In the genomic region with DNA sequence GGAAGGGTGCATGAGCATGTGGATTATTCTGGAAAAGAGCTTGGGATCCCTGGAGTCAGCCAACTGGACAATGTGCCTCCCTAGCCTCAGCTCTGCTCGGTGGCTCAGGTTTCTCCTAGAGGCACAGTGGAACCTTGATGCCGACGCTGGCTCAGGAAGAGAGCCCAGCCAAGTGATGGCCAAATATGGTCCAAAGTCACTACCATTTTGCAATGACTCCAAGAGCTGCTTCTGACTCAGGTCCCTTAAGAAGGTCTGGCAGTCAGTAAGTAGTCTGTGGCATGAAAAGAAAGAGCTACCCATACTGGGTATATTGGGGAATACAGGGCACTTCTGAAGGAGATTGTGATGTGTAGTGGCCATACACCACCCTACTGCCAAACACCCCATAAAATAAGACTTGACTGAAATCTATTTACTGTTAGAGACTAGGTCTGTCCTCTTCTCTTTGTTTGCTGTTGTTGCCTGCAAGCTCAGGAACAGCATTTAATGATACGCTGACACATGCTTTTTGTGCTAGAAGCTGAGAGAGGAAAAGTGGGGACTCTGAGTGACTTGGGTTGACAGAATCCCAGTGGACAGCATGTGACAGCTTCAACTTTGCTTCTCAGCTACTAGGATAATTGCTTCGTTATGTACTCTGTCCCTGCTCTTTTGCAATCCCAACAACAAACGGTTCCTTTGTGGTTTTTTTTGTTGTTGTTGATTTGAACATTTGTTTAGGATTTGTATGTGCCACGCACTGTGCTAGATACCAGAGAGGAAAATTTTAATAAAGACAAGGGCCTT, we compare ENCODE assay signal across 22 cellular contexts. TPM values are rescaled to one million over a fixed set of nuclear protein-coding genes. Genes with fewer than 3 reads are reported as not detected.
DNase-seq lines count a peak whose midpoint lies in the region; ATAC-seq and TF ChIP-seq lines count a peak whose summit lies in the region.
"Had no signal": no experiment of that assay in that cellular context is flagged by ENCODE, and none has a peak within 500 bp of the region (broad histone marks: within the 10 kb centered on the region; RNA-seq: fewer than 3 reads in every experiment).

No MANE protein-coding gene starts in this region.

- H3K27me3 ChIP-seq in left ventricle myocardium inferior (ENCODE audit: low read depth) (no peaks in the 10 kb centered on the region), right atrium auricular region (no peaks in the 10 kb centered on the region), tibial nerve (no peaks in the 10 kb centered on the region)
- H3K27me3 ChIP-seq: esophagus squamous epithelium, heart right ventricle had no signal

- no peaks in the 10 kb centered on the region for H3K36me3 ChIP-seq in left ventricle myocardium inferior
- no peaks in the 10 kb centered on the region for H3K36me3 ChIP-seq in right atrium auricular region
- no peaks in the 10 kb centered on the region for H3K36me3 ChIP-seq in tibial nerve
- H3K36me3 ChIP-seq: esophagus squamous epithelium, heart right ventricle had no signal

- 53 to 60% methylated on average over 7 of the region's 7 CpGs for WGBS in tibial nerve, 2 donors

- no peak overlapping the region for H3K4me3 Mint-ChIP-seq in Calu3 (ENCODE audit: low read depth, unreplicated experiment)
- H3K4me3 Mint-ChIP-seq: activated CD4-positive, alpha-beta T cell treated with anti-CD3 and anti-CD28 coated beads, Interleukin-2, amount 10 ng/mL, durations not matched to agents 24 days and 14 days; activated CD8-positive, alpha-beta memory T cell treated with anti-CD3 and anti-CD28 coated beads, Interleukin-2, amount 10 ng/mL, durations not matched to agents 7 days and 5 days had no signal

- no peak for DNase-seq in left ventricle myocardium inferior
- DNase-seq in right atrium auricular region (ENCODE audit: low spot score) = no peak
- DNase-seq in RPMI8226 = peak; percentile 27
- peak; percentile 17 for DNase-seq in midbrain (lab: John Stamatoyannopoulos, UW)
- DNase-seq in tibial nerve (ENCODE audit: low spot score in 2 of 2) = no peak
- no peak for DNase-seq in NCI-H748 (lab: John Stamatoyannopoulos, UW; ENCODE audit: unreplicated experiment)
- no peak for DNase-seq in Calu3
- DNase-seq: activated CD4-positive, alpha-beta T cell treated with anti-CD3 and anti-CD28 coated beads, Interleukin-2, amount 10 ng/mL, durations not matched to agents 24 days and 14 days; activated CD8-positive, alpha-beta memory T cell treated with anti-CD3 and anti-CD28 coated beads, Interleukin-2, amount 10 ng/mL, durations not matched to agents 7 days and 5 days; effector memory CD4-positive, alpha-beta T cell; esophagus squamous epithelium; GOT3; heart right ventricle; Kasumi-1; NCI-H1417 treated with DMSO at 0.1 percent for 48 hours; NCI-H2107; NCI-H524 treated with DMSO at 0.1 percent for 48 hours; T-helper 1 cell had no signal

- no peaks in the 10 kb centered on the region for H3K36me3 Mint-ChIP-seq in Calu3 (ENCODE audit: insufficient read depth, unreplicated experiment)
- H3K36me3 Mint-ChIP-seq: activated CD8-positive, alpha-beta memory T cell treated with anti-CD3 and anti-CD28 coated beads, Interleukin-2, amount 10 ng/mL, durations not matched to agents 7 days and 5 days; activated naive CD4-positive, alpha-beta T cell treated with anti-CD3 and anti-CD28 coated beads, Interleukin-2, amount 50 U/mL, for 72 hours had no signal

- TF ChIP-seq EP300 in tibial nerve (IDR thresholded peaks at IDR 0.05) = peak; percentile 75 to 80

- no peaks in the 10 kb centered on the region for H3K9me3 Mint-ChIP-seq in Calu3 (ENCODE audit: low read depth, unreplicated experiment)
- H3K9me3 Mint-ChIP-seq: activated CD4-positive, alpha-beta T cell treated with anti-CD3 and anti-CD28 coated beads, Interleukin-2, amount 10 ng/mL, durations not matched to agents 24 days and 14 days; activated naive CD4-positive, alpha-beta T cell treated with anti-CD3 and anti-CD28 coated beads, Interleukin-2, amount 50 U/mL, for 72 hours had no signal

- TF ChIP-seq POLR2A in tibial nerve (IDR thresholded peaks at IDR 0.05) = peak in 1 of 2 donors; percentile 21

- intact Hi-C loops in left ventricle myocardium inferior (cut with micrococcal nuclease) (no loop called here), Calu3 (cut with micrococcal nuclease; ENCODE audit: unreplicated experiment) (no loop called here)

- H3K4me3 ChIP-seq in left ventricle myocardium inferior = no peak overlapping the region
- H3K4me3 ChIP-seq in right atrium auricular region = no peak overlapping the region
- H3K4me3 ChIP-seq in tibial nerve = no peak overlapping the region
- H3K4me3 ChIP-seq: esophagus squamous epithelium, heart right ventricle had no signal

- H3K4me1 ChIP-seq in left ventricle myocardium inferior (peaks cover 18% of the 10 kb centered on the region), right atrium auricular region (peaks cover 0 to 13% of the 10 kb centered on the region in 2 donors), tibial nerve (peaks cover 0 to 25% (median 7%) of the 10 kb centered on the region in 4 donors)
- H3K4me1 ChIP-seq: esophagus squamous epithelium had no signal

- ATAC-seq in HG02973 (IDR thresholded peaks at IDR 0.05; ENCODE audit: unreplicated experiment) = no peak
- ATAC-seq: activated CD8-positive, alpha-beta memory T cell treated with anti-CD3 and anti-CD28 coated beads, Interleukin-2, amount 10 ng/mL, durations not matched to agents 7 days and 5 days; activated naive CD4-positive, alpha-beta T cell treated with anti-CD3 and anti-CD28 coated beads, Interleukin-2, amount 50 U/mL, for 72 hours; left lobe of liver had no signal

- BruUV-seq in Calu3 (replicated peaks; lab: Mats Ljungman, UMichigan) = no TSS peak

- no peaks in the 10 kb centered on the region for H3K27me3 Mint-ChIP-seq in Calu3 (ENCODE audit: unreplicated experiment)

- H3K9me3 ChIP-seq in left ventricle myocardium inferior (replicated peaks) (no peaks in the 10 kb centered on the region), right atrium auricular region (no peaks in the 10 kb centered on the region), tibial nerve (no peaks in the 10 kb centered on the region)
- H3K9me3 ChIP-seq: esophagus squamous epithelium, heart right ventricle had no signal

- no peak for TF ChIP-seq CTCF in left ventricle myocardium inferior (IDR thresholded peaks at IDR 0.05; ENCODE audit: borderline replicate concordance)
- TF ChIP-seq CTCF in right atrium auricular region (IDR thresholded peaks at IDR 0.05) = no peak
- TF ChIP-seq CTCF in tibial nerve (IDR thresholded peaks at IDR 0.05) = no peak
- TF ChIP-seq CTCF in Calu3 (IDR thresholded peaks at IDR 0.05; ENCODE audit: unreplicated experiment) = no peak

- no peaks in the 10 kb centered on the region for H3K4me1 Mint-ChIP-seq in Calu3 (ENCODE audit: low read depth, unreplicated experiment)
- H3K4me1 Mint-ChIP-seq: activated CD4-positive, alpha-beta T cell treated with anti-CD3 and anti-CD28 coated beads, Interleukin-2, amount 10 ng/mL, durations not matched to agents 24 days and 14 days; activated CD8-positive, alpha-beta memory T cell treated with anti-CD3 and anti-CD28 coated beads, Interleukin-2, amount 10 ng/mL, durations not matched to agents 7 days and 5 days had no signal

- CTCF ChIA-PET in Calu3 (lab: Charles Lee) = no interaction called here

- H3K27ac Mint-ChIP-seq in Calu3 (ENCODE audit: unreplicated experiment) = no peak overlapping the region
- H3K27ac Mint-ChIP-seq: activated CD4-positive, alpha-beta T cell treated with anti-CD3 and anti-CD28 coated beads, Interleukin-2, amount 10 ng/mL, durations not matched to agents 24 days and 14 days; activated CD8-positive, alpha-beta memory T cell treated with anti-CD3 and anti-CD28 coated beads, Interleukin-2, amount 10 ng/mL, durations not matched to agents 7 days and 5 days; activated naive CD4-positive, alpha-beta T cell treated with anti-CD3 and anti-CD28 coated beads, Interleukin-2, amount 50 U/mL, for 72 hours had no signal

- H3K27ac ChIP-seq in left ventricle myocardium inferior (replicated peaks) = peak overlapping the region; percentile 9
- peak overlapping the region in 1 of 2 donors; percentile 40 for H3K27ac ChIP-seq in right atrium auricular region
- H3K27ac ChIP-seq in tibial nerve = peak overlapping the region; percentile 59 to 88 (median 80)
- H3K27ac ChIP-seq: C4-2B, esophagus squamous epithelium had no signal

RNA-seq across cellular contexts. Expression of a gene that starts 30.3 kb away (rescaled TPM):
- total RNA-seq in left ventricle myocardium inferior (7.1 TPM), right atrium auricular region (10 to 100 TPM; 12.0 to 15.1 TPM), tibial nerve (100 to 1,000 TPM in 2 of 4 donors, 10 to 100 TPM in 2; 76.5 to 130 (median 92.2) TPM), Calu3 (2022) (18.2 and 21.0 TPM in 2 replicates)

Comparison
In these comparisons a context has a peak if more than half of its experiments do, and no peak if none do; other contexts are left out.
1. DNase-seq: peak in RPMI8226 (single experiment) and midbrain (single experiment); none in left ventricle myocardium inferior (single experiment), right atrium auricular region (single experiment), tibial nerve (0 of 2), NCI-H748 (single experiment) and Calu3 (single experiment).